Comparison of ENCODE assay signal across 11 cellular contexts in genomic region chr1:55893155-55893554, GRCh38.
DNase-seq lines count a peak whose midpoint lies in the region; ATAC-seq and TF ChIP-seq lines count a peak whose summit lies in the region.
"Had no signal": no experiment of that assay in that cellular context is flagged by ENCODE, and none has a peak within 500 bp of the region (broad histone marks: within the 10 kb centered on the region; RNA-seq: fewer than 3 reads in every experiment).

No MANE protein-coding gene starts in this region.

- no TSS peak for BruUV-seq in PC-3 (replicated peaks; lab: Mats Ljungman, UMichigan)

- in situ Hi-C loops in GM23248 (cut with MboI) = no loop called here

- intact Hi-C loops in PC-3 (cut with micrococcal nuclease) = loop anchor here (10.0 kb wide), 1 partner anchor 682 kb away; the partner anchor contains the start of gene PLPP3
- intact Hi-C loops in activated naive CD4-positive, alpha-beta T cell treated with anti-CD3 and anti-CD28 coated beads for 36 hours (cut with micrococcal nuclease) = no loop called here

- no peaks in the 10 kb centered on the region for H3K9me2 ChIP-seq in GM23248 (ENCODE audit: insufficient read depth)
- H3K9me2 ChIP-seq in PC-3 (replicated peaks; ENCODE audit: low read length) = no peaks in the 10 kb centered on the region

- H3K9me3 ChIP-seq in AG04450 (ENCODE audit: control insufficient read depth, insufficient read depth, low read length) (peaks cover 5% of the 10 kb centered on the region; the same call in 1 of the 2 replicates), GM23248 (ENCODE audit: low read depth) (no peaks in the 10 kb centered on the region), PC-3 (ENCODE audit: low read length) (no peaks in the 10 kb centered on the region)
- H3K9me3 ChIP-seq in effector memory CD4-positive, alpha-beta T cell (ENCODE audit: control insufficient read depth, low read length) = no peaks in the 10 kb centered on the region

- peaks cover 19% of the 10 kb centered on the region for H3K9me3 Mint-ChIP-seq in activated naive CD4-positive, alpha-beta T cell treated with anti-CD3 and anti-CD28 coated beads for 36 hours

- WGBS in GM23248 (ENCODE audit: low coverage in 1 of 2, low lambda C conversion rate in 2 of 2, missing lambda C conversion rate in 2 of 2), 2 experiments = 10 to 24% methylated on average over 2 of the region's 2 CpGs

- POLR2A ChIA-PET in AG04450 (lab: Yijun Ruan, JAX) = no interaction called here
- POLR2A ChIA-PET in PC-3 (lab: Charles Lee; ENCODE audit: unreplicated experiment) = no interaction called here

- H3K27ac ChIP-seq in AG04450 (ENCODE audit: low read depth, low read length) (no peak overlapping the region), GM23248 (no peak overlapping the region), PC-3 (ENCODE audit: low read length) (no peak overlapping the region), foreskin keratinocyte (no peak overlapping the region)
- H3K27ac ChIP-seq in effector memory CD4-positive, alpha-beta T cell (ENCODE audit: insufficient read depth, low read length, poor library complexity, severe bottlenecking) = no peak overlapping the region
- H3K27ac ChIP-seq: parathyroid adenoma had no signal

- H3K9ac ChIP-seq in GM23248 = no peak overlapping the region
- no peak overlapping the region for H3K9ac ChIP-seq in PC-3 (ENCODE audit: low read length)
- H3K9ac ChIP-seq: parathyroid adenoma had no signal

- TF ChIP-seq CTCF in AG04450 (IDR thresholded peaks at IDR 0.05; ENCODE audit: low read depth, low read length) = peak; percentile 18; the same call in 1 of the 2 replicates
- peak; percentile 64 for TF ChIP-seq CTCF in PC-3 (conservative IDR thresholded peaks at IDR 0.05; ENCODE audit: low read depth, low read length)
- TF ChIP-seq CTCF in foreskin keratinocyte (conservative IDR thresholded peaks at IDR 0.05) = peak; percentile 68

- no peak overlapping the region for H3K27ac Mint-ChIP-seq in activated naive CD4-positive, alpha-beta T cell treated with anti-CD3 and anti-CD28 coated beads for 36 hours
- H3K27ac Mint-ChIP-seq: activated naive CD8-positive, alpha-beta T cell treated with anti-CD3 and anti-CD28 coated beads, Interleukin-2, amount 50 U/mL, for 24 hours had no signal

- H3K4me3 Mint-ChIP-seq in activated naive CD4-positive, alpha-beta T cell treated with anti-CD3 and anti-CD28 coated beads for 36 hours = no peak overlapping the region
- H3K4me3 Mint-ChIP-seq: activated naive CD8-positive, alpha-beta T cell treated with anti-CD3 and anti-CD28 coated beads, Interleukin-2, amount 50 U/mL, for 24 hours had no signal

- no peaks in the 10 kb centered on the region for H3F3A ChIP-seq in GM23248 (ENCODE audit: insufficient read depth)
- no peaks in the 10 kb centered on the region for H3F3A ChIP-seq in PC-3 (ENCODE audit: low read length, unreplicated experiment)

- H3K27me3 ChIP-seq in AG04450 (ENCODE audit: control insufficient read depth, insufficient read depth, low read length) (no peaks in the 10 kb centered on the region), GM23248 (replicated peaks; ENCODE audit: insufficient read depth) (no peaks in the 10 kb centered on the region), PC-3 (ENCODE audit: low read length) (no peaks in the 10 kb centered on the region), foreskin keratinocyte (peaks cover 2% of the 10 kb centered on the region)
- no peaks in the 10 kb centered on the region for H3K27me3 ChIP-seq in effector memory CD4-positive, alpha-beta T cell (replicated peaks; ENCODE audit: control insufficient read depth, insufficient read depth, low read length, poor library complexity, severe bottlenecking)

- no peak for DNase-seq in AG04450 (ENCODE audit: low read depth, low spot score)
- peak; percentile 63 for DNase-seq in GM23248
- DNase-seq in PC-3 = peak; percentile 81
- DNase-seq in foreskin keratinocyte = peak in 1 of 2 donors; percentile 50
- no peak for DNase-seq in mucosa of gallbladder (ENCODE audit: low spot score)
- DNase-seq in effector memory CD4-positive, alpha-beta T cell = no peak
- DNase-seq in activated naive CD4-positive, alpha-beta T cell treated with anti-CD3 and anti-CD28 coated beads for 36 hours = no peak
- DNase-seq: activated naive CD8-positive, alpha-beta T cell treated with anti-CD3 and anti-CD28 coated beads, Interleukin-2, amount 50 U/mL, for 24 hours; NCI-H1436 treated with DMSO at 0.1 percent for 48 hours had no signal

- no peaks in the 10 kb centered on the region for H3K36me3 Mint-ChIP-seq in activated naive CD4-positive, alpha-beta T cell treated with anti-CD3 and anti-CD28 coated beads for 36 hours (ENCODE audit: low read depth)

- CTCF ChIA-PET in AG04450 (lab: Charles Lee) (no interaction called here), PC-3 (lab: Charles Lee) (no interaction called here)
- CTCF ChIA-PET in activated naive CD4-positive, alpha-beta T cell treated with anti-CD3 and anti-CD28 coated beads for 36 hours (lab: Charles Lee) = no interaction called here

- H2AFZ ChIP-seq in GM23248 = no peak overlapping the region
- H2AFZ ChIP-seq in PC-3 (ENCODE audit: low read length) = no peak overlapping the region
- H2AFZ ChIP-seq: parathyroid adenoma had no signal

- H3K4me1 ChIP-seq in GM23248 (ENCODE audit: insufficient read depth) (peaks cover 7% of the 10 kb centered on the region; the same call in 1 of the 2 replicates), PC-3 (ENCODE audit: insufficient read depth, low read length) (peaks cover 7% of the 10 kb centered on the region; the same call in 1 of the 2 replicates), foreskin keratinocyte (no peaks in the 10 kb centered on the region)
- H3K4me1 ChIP-seq in effector memory CD4-positive, alpha-beta T cell (ENCODE audit: control insufficient read depth, insufficient read depth, low read length, poor library complexity, severe bottlenecking) = no peaks in the 10 kb centered on the region
- H3K4me1 ChIP-seq: parathyroid adenoma had no signal

- no peaks in the 10 kb centered on the region for H3K79me2 ChIP-seq in GM23248 (ENCODE audit: insufficient read depth)
- H3K79me2 ChIP-seq in PC-3 (ENCODE audit: low read length) = no peaks in the 10 kb centered on the region
- H3K79me2 ChIP-seq: parathyroid adenoma had no signal

- H3K4me1 Mint-ChIP-seq in activated naive CD4-positive, alpha-beta T cell treated with anti-CD3 and anti-CD28 coated beads for 36 hours (ENCODE audit: low read depth) = no peaks in the 10 kb centered on the region
- H3K4me1 Mint-ChIP-seq: activated naive CD8-positive, alpha-beta T cell treated with anti-CD3 and anti-CD28 coated beads, Interleukin-2, amount 50 U/mL, for 24 hours had no signal

- ATAC-seq in PC-3 (0 out of 2 replicates have a peak, but pooled peaks have one; percentile 35), foreskin keratinocyte (peak; percentile 75), GM21423 (IDR thresholded peaks at IDR 0.05; ENCODE audit: unreplicated experiment) (no peak)
- ATAC-seq: activated naive CD8-positive, alpha-beta T cell treated with anti-CD3 and anti-CD28 coated beads, Interleukin-2, amount 50 U/mL, for 24 hours had no signal

- H3K4me3 ChIP-seq in AG04450 (ENCODE audit: low read depth, low read length) = no peak overlapping the region
- no peak overlapping the region for H3K4me3 ChIP-seq in GM23248
- H3K4me3 ChIP-seq in PC-3 (ENCODE audit: low read length) = no peak overlapping the region
- H3K4me3 ChIP-seq in effector memory CD4-positive, alpha-beta T cell (ENCODE audit: insufficient read depth, low read depth, low read length, poor library complexity, severe bottlenecking) = no peak overlapping the region

- H3K27me3 Mint-ChIP-seq in activated naive CD4-positive, alpha-beta T cell treated with anti-CD3 and anti-CD28 coated beads for 36 hours (ENCODE audit: low read depth) = no peaks in the 10 kb centered on the region

- no peak overlapping the region for H3K4me2 ChIP-seq in GM23248 (ENCODE audit: unreplicated experiment)
- H3K4me2 ChIP-seq in PC-3 (ENCODE audit: low read length) = no peak overlapping the region

- no peaks in the 10 kb centered on the region for H4K20me1 ChIP-seq in GM23248 (ENCODE audit: insufficient read depth)
- no peaks in the 10 kb centered on the region for H4K20me1 ChIP-seq in PC-3 (ENCODE audit: low read length)

- no peaks in the 10 kb centered on the region for H3K36me3 ChIP-seq in GM23248 (ENCODE audit: low read depth)
- H3K36me3 ChIP-seq in PC-3 (ENCODE audit: low read depth, low read length) = no peaks in the 10 kb centered on the region
- no peaks in the 10 kb centered on the region for H3K36me3 ChIP-seq in effector memory CD4-positive, alpha-beta T cell (ENCODE audit: control insufficient read depth, insufficient read depth, low read length)

Comparison
In these comparisons a context has a peak if more than half of its experiments do, and no peak if none do; other contexts are left out.
1. DNase-seq: peak in GM23248 (single experiment) and PC-3 (single experiment); none in AG04450 (single experiment), mucosa of gallbladder (single experiment), effector memory CD4-positive, alpha-beta T cell (0 of 3) and activated naive CD4-positive, alpha-beta T cell treated with anti-CD3 and anti-CD28 coated beads for 36 hours (single experiment).
2. CTCF ChIP-seq: peak in every context shown above with its lines; median percentile 68 in foreskin keratinocyte; 64 in PC-3; 18 in AG04450.